15 cellular contexts compared by ENCODE assay signal in the genomic region with DNA sequence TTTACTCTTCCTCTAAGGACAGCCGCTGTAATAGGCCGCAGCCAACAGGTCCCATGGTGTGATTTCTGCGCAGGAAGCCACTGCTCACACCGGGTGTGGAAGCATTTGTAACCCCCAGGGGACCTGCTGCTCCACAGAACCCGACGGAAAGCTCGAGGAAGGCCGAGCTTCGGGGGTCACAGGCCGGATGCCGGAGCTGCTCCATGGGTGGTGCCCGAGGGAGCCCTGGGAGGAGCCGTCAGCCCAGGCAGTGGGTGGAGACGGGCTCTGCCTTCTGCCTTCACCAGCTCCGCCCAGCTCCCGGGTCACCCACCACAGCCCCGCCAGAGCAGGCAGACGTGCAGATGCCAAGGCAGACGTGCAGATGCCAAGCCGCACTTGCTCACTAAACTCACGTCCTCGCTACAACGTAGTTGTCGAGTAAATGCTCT.
DNase-seq lines count a peak whose midpoint lies in the region; ATAC-seq and TF ChIP-seq lines count a peak whose summit lies in the region.
"Had no signal": no experiment of that assay in that cellular context is flagged by ENCODE, and none has a peak within 500 bp of the region (broad histone marks: within the 10 kb centered on the region; RNA-seq: fewer than 3 reads in every experiment).

No MANE protein-coding gene starts in this region.

- TF ChIP-seq CTCF in adrenal gland (IDR thresholded peaks at IDR 0.05) (no peak), omental fat pad (IDR thresholded peaks at IDR 0.05) (no peak)

- H3K4me1 ChIP-seq in adrenal gland (replicated peaks in 1 of 2): peaks cover 0 to 2% of the 10 kb centered on the region in 2 donors
- H3K4me1 ChIP-seq: testis had no signal

- intact Hi-C loops in adrenal gland (cut with DNase I): loop anchor here (10.0 kb wide), 2 partner anchors 161 to 271 kb away; no protein-coding TSS in a partner anchor

- no peak overlapping the region for H3K4me3 ChIP-seq in adrenal gland
- H3K4me3 ChIP-seq: heart left ventricle, testis had no signal

- H3K27ac ChIP-seq in adrenal gland: no peak overlapping the region
- H3K27ac ChIP-seq: 22Rv1, heart left ventricle, testis had no signal

- TF ChIP-seq POLR2A in adrenal gland (IDR thresholded peaks at IDR 0.05): no peak

- WGBS in adrenal gland, 4 donors: 71 to 89% (median 82%) methylated on average over 9 to 24 of the region's 24 CpGs

- ATAC-seq in omental fat pad (ENCODE audit: low FRiP score) (no peak), HG03139 (IDR thresholded peaks at IDR 0.05; ENCODE audit: unreplicated experiment) (no peak)
- ATAC-seq: heart left ventricle had no signal

- H3K27me3 ChIP-seq in adrenal gland: no peaks in the 10 kb centered on the region
- H3K27me3 ChIP-seq: heart left ventricle, testis had no signal

- H3K9me3 ChIP-seq in adrenal gland (replicated peaks in 1 of 3): peaks cover 0 to 10% (median 0%) of the 10 kb centered on the region in 3 donors
- H3K9me3 ChIP-seq: testis had no signal

- DNase-seq in NCI-H524 (lab: John Stamatoyannopoulos, UW) (peak; percentile 13 to 64), NCI-H524 treated with DMSO at 0.1 percent for 48 hours (lab: John Stamatoyannopoulos, UW) (no peak), EL (peak; percentile 17), adrenal gland (peak in 4 of 7 donors; percentile 7 to 51 (median 16)), omental fat pad (ENCODE audit: low spot score) (peak; percentile 16), DMS79 treated with DMSO at 0.1 percent for 48 hours (lab: John Stamatoyannopoulos, UW) (no peak), OCI-M2 (lab: John Stamatoyannopoulos, UW; ENCODE audit: unreplicated experiment) (no peak)
- DNase-seq: activated CD4-positive, alpha-beta T cell treated with anti-CD3 and anti-CD28 coated beads, Interleukin-2, amount 50 U/mL, for 1 hour; MV-4-11; NCI-H2227 treated with DMSO at 0.1 percent for 48 hours; T-helper 1 cell had no signal

- no peaks in the 10 kb centered on the region for H3K36me3 ChIP-seq in adrenal gland (replicated peaks in 1 of 2)
- H3K36me3 ChIP-seq: heart left ventricle had no signal

Comparison
In these comparisons a context has a peak if more than half of its experiments do, and no peak if none do; other contexts are left out.
1. DNase-seq: peak in NCI-H524 (2 of 2), EL (single experiment), adrenal gland (4 of 7) and omental fat pad (single experiment); none in NCI-H524 treated with DMSO at 0.1 percent for 48 hours (single experiment), DMS79 treated with DMSO at 0.1 percent for 48 hours (single experiment) and OCI-M2 (single experiment).